Comparison of ENCODE assay signal across 16 cellular contexts in the genomic region with DNA sequence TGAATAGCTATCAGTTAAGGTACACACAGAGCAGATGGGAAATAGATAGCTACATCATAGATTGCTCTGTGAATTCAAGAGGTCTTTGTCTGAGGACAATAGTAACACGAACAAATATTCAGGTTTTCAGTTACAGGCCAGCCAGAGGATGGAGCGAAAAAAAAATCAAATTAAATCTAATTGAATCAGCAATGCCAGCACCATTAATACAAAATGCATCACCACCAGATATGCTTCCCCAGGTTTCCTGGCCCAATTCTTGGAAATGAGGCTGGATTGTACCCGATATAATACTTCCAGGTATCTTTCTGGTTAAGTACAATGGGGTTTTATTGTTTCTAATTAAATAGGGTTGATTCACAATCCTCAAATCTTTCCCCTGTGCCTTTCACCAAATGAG.
"Had no signal": no experiment of that assay in that cellular context is flagged by ENCODE, and none has a peak within 500 bp of the region (broad histone marks: within the 10 kb centered on the region; RNA-seq: fewer than 3 reads in every experiment).

No MANE protein-coding gene starts in this region.

- ATAC-seq: activated T-cell treated with anti-CD3 and anti-CD28 coated beads, Interleukin-2, amount 50 U/mL, for 72 hours; left lobe of liver; stimulated activated naive B cell treated with anti-CD40 and anti-IgM and Interleukin-4, amounts not matched to agents 10 μg/mL and 1 μg/mL and 100 μg/mL, for 72 hours had no signal

- H3K36me3 ChIP-seq: ascending aorta, colonic mucosa, thoracic aorta, WERI-Rb-1 had no signal

- DNase-seq: activated CD4-positive, alpha-beta T cell treated with anti-CD3 and anti-CD28 coated beads for 1 hour; activated effector memory CD4-positive, alpha-beta T cell treated with anti-CD3 and anti-CD28 coated beads, Interleukin-2, amount 50 U/mL, for 16 hours; activated T-cell treated with anti-CD3 and anti-CD28 coated beads, Interleukin-2, amount 50 U/mL, for 72 hours; colonic mucosa; foreskin melanocyte; hypothalamus; nephron progenitor cell; occipital lobe; posterior cingulate gyrus; stimulated activated naive B cell treated with anti-CD40 and anti-IgM and Interleukin-4, amounts not matched to agents 10 μg/mL and 1 μg/mL and 100 μg/mL, for 72 hours; WERI-Rb-1 had no signal

- FAIRE-seq: keratinocyte had no signal

- H3K4me3 ChIP-seq: ascending aorta, colonic mucosa, lung, thoracic aorta had no signal

- H3K27me3 ChIP-seq: ascending aorta, colonic mucosa had no signal
